Comparison of ENCODE assay signal across 9 cellular contexts in genomic region chr20:32482251-32483220, GRCh38.
DNase-seq lines count a peak whose midpoint lies in the region; ATAC-seq, FAIRE-seq and TF ChIP-seq lines count a peak whose summit lies in the region.
"Had no signal": no experiment of that assay in that cellular context is flagged by ENCODE, and none has a peak within 500 bp of the region (broad histone marks: within the 10 kb centered on the region; RNA-seq: fewer than 3 reads in every experiment).

No MANE protein-coding gene starts in this region.

- 93% methylated on average over 33 of the region's 88 CpGs for WGBS in K562 (ENCODE audit: insufficient coverage, low coverage, missing lambda C conversion rate)
- 2% methylated on average over 66 of the region's 88 CpGs for WGBS in smooth muscle cell (ENCODE audit: low lambda C conversion rate)

- H3K36me3 ChIP-seq in K562 (ENCODE audit: control insufficient read depth, insufficient read depth, low read length) = peaks cover 12% of the 10 kb centered on the region; the same call in 2 of the 3 replicates
- H3K36me3 ChIP-seq in smooth muscle cell (ENCODE audit: low read depth) = no peaks in the 10 kb centered on the region

- FAIRE-seq in K562 (lab: Jason Lieb, UNC) = no peak
- FAIRE-seq: G401.6 had no signal

- H2AFZ ChIP-seq in K562 (ENCODE audit: low read depth, low read length) = no peak overlapping the region
- peak overlapping the region; percentile 11 for H2AFZ ChIP-seq in smooth muscle cell (ENCODE audit: low read depth)

- no peak for TF ChIP-seq EP300 in K562 (IDR thresholded peaks at IDR 0.05; ENCODE audit: low read length)

- DNase-seq in NCI-H510A treated with DMSO at 0.1 percent for 48 hours (lab: John Stamatoyannopoulos, UW) = peak; percentile 37
- no peak for DNase-seq in NCI-H510A (lab: John Stamatoyannopoulos, UW)
- peak; percentile 41 for DNase-seq in RPMI8226
- no peak for DNase-seq in K562 (ENCODE audit: extremely low read depth in 1 of 4, low spot score in 3 of 4)
- no peak for DNase-seq in smooth muscle cell (lab: John Stamatoyannopoulos, UW; ENCODE audit: unreplicated experiment)
- DNase-seq in GOT3 (lab: John Stamatoyannopoulos, UW) = no peak
- no peak for DNase-seq in KG1 (lab: John Stamatoyannopoulos, UW)

- H3K79me2 ChIP-seq in K562 (ENCODE audit: control insufficient read depth, insufficient read depth, low read length) (peaks cover 27% of the 10 kb centered on the region), smooth muscle cell (ENCODE audit: low read depth) (peaks cover 57% of the 10 kb centered on the region)

- in situ Hi-C loops in K562 (cut with MboI) = no loop called here

- no peak for ATAC-seq in K562

- no peaks in the 10 kb centered on the region for H3K9me1 ChIP-seq in K562 (ENCODE audit: control insufficient read depth, insufficient read depth, low read length)

- intact Hi-C loops in K562 (cut with micrococcal nuclease) = no loop called here

- TF ChIP-seq CTCF in K562 (IDR thresholded peaks at IDR 0.05 in 2 of 3, conservative IDR thresholded peaks at IDR 0.05 in 1 of 3; ENCODE audit: insufficient read depth in 2 of 3, low read depth in 1 of 3, low read length in 3 of 3) = no peak
- no peak for TF ChIP-seq CTCF in smooth muscle cell (IDR thresholded peaks at IDR 0.05; ENCODE audit: borderline replicate concordance, insufficient read depth, poor library complexity, severe bottlenecking)

- H3K4me1 ChIP-seq in K562 (replicated peaks in 1 of 2; ENCODE audit: control insufficient read depth in 2 of 2, insufficient read depth in 2 of 2, low read length in 2 of 2) (peaks cover 12 to 39% of the 10 kb centered on the region in 2 experiments; a peak in 4 of 5 replicates), smooth muscle cell (ENCODE audit: low read depth) (peaks cover 20% of the 10 kb centered on the region)

- H3K4me2 ChIP-seq in K562 (ENCODE audit: insufficient read depth, low read length) = no peak overlapping the region
- peak overlapping the region; percentile 89 for H3K4me2 ChIP-seq in smooth muscle cell

- no peak for TF ChIP-seq POLR2A in K562 (conservative IDR thresholded peaks at IDR 0.05)

- TF ChIP-seq RAD21 in K562 (CRISPR knock-in tag; conservative IDR thresholded peaks at IDR 0.05 in 1 of 2, IDR thresholded peaks at IDR 0.05 in 1 of 2) = no peak

- H3K9me3 ChIP-seq in K562 (replicated peaks; ENCODE audit: control insufficient read depth, insufficient read depth, low read depth, low read length) = no peaks in the 10 kb centered on the region
- no peaks in the 10 kb centered on the region for H3K9me3 ChIP-seq in iPS-18c (ENCODE audit: control insufficient read depth, insufficient read depth, low read length)
- no peaks in the 10 kb centered on the region for H3K9me3 ChIP-seq in smooth muscle cell (replicated peaks; ENCODE audit: low read depth)

- POLR2A ChIA-PET in K562 (lab: Yijun Ruan, JAX) = no interaction called here

- CTCF ChIA-PET in K562 (lab: Yijun Ruan, JAX; ENCODE audit: low intra/inter-chr PET ratio) = no interaction called here

- H3K27ac ChIP-seq in K562 (ENCODE audit: extremely low read depth, low read depth, low read length) (no peak overlapping the region), smooth muscle cell (ENCODE audit: low read depth) (peak overlapping the region; percentile 73)

- peaks cover 28% of the 10 kb centered on the region for H3F3A ChIP-seq in smooth muscle cell (ENCODE audit: low read depth)

- no peak overlapping the region for H3K4me3 ChIP-seq in K562
- H3K4me3 ChIP-seq in iPS-18c (ENCODE audit: insufficient read depth, low read depth, low read length) = peak overlapping the region; percentile 81
- peak overlapping the region; percentile 88 for H3K4me3 ChIP-seq in smooth muscle cell

- no peaks in the 10 kb centered on the region for H3K27me3 ChIP-seq in K562 (ENCODE audit: control insufficient read depth in 2 of 2, insufficient read depth in 2 of 2, low read length in 2 of 2)
- no peaks in the 10 kb centered on the region for H3K27me3 ChIP-seq in smooth muscle cell (ENCODE audit: low read depth)

- H4K20me1 ChIP-seq in K562 (replicated peaks; ENCODE audit: control insufficient read depth, insufficient read depth, low read length) (no peaks in the 10 kb centered on the region), smooth muscle cell (ENCODE audit: low read depth) (peaks cover 53% of the 10 kb centered on the region)

- no TSS peak for BruUV-seq in K562 (replicated peaks; lab: Mats Ljungman, UMichigan)

- H3K9ac ChIP-seq in K562 (ENCODE audit: insufficient read depth in 1 of 2, low read depth in 2 of 2, low read length in 2 of 2) = no peak overlapping the region
- H3K9ac ChIP-seq in smooth muscle cell (ENCODE audit: low read depth) = peak overlapping the region; percentile 83

TF ChIP-seq in K562, 482 proteins besides CTCF, POLR2A, EP300 and RAD21:
- TF ChIP-seq MCM3 (IDR thresholded peaks at IDR 0.05) (no peak), ZNF212 (CRISPR knock-in tag; IDR thresholded peaks at IDR 0.05) (no peak), EHMT2 (IDR thresholded peaks at IDR 0.05) (no peak), NELFE (IDR thresholded peaks at IDR 0.05; ENCODE audit: insufficient read depth, insufficient read length) (no peak), POLR2G (IDR thresholded peaks at IDR 0.05; ENCODE audit: low read depth, low read length) (0 out of 2 replicates have a peak, but pooled peaks have one; percentile 12), ZNF518B (CRISPR knock-in tag; IDR thresholded peaks at IDR 0.05) (no peak), ZBTB7A (IDR thresholded peaks at IDR 0.05; ENCODE audit: borderline replicate concordance, control insufficient read depth, low read depth, low read length) (no peak)
TF ChIP-seq in K562: peak in this region for 1.

Comparison
In these comparisons a context has a peak if more than half of its experiments do, and no peak if none do; other contexts are left out.
1. DNase-seq: peak in NCI-H510A treated with DMSO at 0.1 percent for 48 hours (single experiment) and RPMI8226 (single experiment); none in NCI-H510A (single experiment), K562 (0 of 4), smooth muscle cell (single experiment), GOT3 (single experiment) and KG1 (single experiment).